ENCODE assay signal across 8 cellular contexts in the genomic region with DNA sequence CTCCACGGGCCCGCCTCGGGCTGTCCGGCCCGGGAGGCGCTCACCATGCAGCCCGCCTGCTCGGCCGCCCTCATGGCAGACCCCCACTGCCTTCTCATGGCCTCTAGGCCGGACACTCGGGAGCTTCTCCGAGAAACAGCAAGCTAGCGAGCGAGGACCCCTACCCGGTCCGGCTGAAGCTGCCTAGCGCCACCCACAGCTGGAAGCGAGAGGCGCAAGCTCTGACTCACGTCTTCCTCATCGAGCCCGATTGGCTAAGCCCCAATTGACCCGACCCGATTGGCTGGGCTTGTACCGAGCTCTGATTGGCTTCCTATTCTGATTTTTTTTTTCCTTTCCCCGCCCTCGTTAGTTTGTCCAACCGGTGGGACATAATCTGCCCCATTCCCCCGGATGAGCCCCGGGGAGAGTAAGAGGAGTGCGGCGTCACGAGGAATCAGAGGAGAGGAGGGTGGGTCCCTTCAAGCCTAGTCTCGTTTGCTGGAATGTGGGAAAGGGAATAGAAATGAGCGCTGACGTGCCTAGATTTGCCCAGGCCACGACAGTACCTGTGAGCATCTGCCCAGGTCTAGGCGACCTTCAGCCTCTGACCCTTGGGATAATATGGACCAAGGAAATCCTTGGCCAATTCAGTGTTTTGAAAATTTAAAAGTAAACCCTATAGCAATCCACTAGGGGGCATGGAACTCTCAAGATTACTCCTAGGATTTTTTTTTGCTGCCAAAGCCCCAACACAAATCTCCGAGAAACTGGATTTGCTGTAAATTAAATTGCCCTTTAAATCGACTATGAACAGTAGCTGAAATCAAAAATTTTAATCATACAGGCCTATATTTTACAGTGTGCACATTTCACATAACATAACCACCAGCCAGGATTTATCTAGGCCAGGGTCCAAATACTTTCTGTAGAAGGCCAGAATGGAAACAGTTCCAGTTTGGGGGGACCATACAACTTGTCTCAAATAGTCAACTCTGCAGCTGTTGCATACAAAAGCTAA. TPM values are rescaled to one million over a fixed set of nuclear protein-coding genes. Genes with fewer than 3 reads are reported as not detected.
DNase-seq lines count a peak whose midpoint lies in the region; ATAC-seq and TF ChIP-seq lines count a peak whose summit lies in the region.

A gene with protein sequence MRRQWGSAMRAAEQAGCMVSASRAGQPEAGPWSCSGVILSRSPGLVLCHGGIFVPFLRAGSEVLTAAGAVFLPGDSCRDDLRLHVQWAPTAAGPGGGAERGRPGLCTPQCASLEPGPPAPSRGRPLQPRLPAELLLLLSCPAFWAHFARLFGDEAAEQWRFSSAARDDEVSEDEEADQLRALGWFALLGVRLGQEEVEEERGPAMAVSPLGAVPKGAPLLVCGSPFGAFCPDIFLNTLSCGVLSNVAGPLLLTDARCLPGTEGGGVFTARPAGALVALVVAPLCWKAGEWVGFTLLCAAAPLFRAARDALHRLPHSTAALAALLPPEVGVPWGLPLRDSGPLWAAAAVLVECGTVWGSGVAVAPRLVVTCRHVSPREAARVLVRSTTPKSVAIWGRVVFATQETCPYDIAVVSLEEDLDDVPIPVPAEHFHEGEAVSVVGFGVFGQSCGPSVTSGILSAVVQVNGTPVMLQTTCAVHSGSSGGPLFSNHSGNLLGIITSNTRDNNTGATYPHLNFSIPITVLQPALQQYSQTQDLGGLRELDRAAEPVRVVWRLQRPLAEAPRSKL (minus strand): TSS at position 212 of the 1,000 bp plus-strand sequence. CDS start 114 bp downstream, at position 98.

- H3K27me3 Mint-ChIP-seq in T-helper 17 cell = no peaks in the 10 kb centered on the region

- peak within 1 kb of the TSS; percentile 90 for H3K27ac Mint-ChIP-seq in T-helper 17 cell

- intact Hi-C loops in left ventricle myocardium superior (cut with micrococcal nuclease) (no loop called here), prostate gland (cut with DNase I) (loop anchor here (2.0 kb wide), 1 partner anchor 24 kb away; a partner anchor contains a TSS)

- H3K36me3 ChIP-seq in prostate gland (no peaks in the 10 kb centered on the region), urinary bladder (ENCODE audit: insufficient read depth) (no peaks in the 10 kb centered on the region)

- H3K4me1 Mint-ChIP-seq in T-helper 17 cell = peaks cover 28% of the 10 kb centered on the region

- no peaks in the 10 kb centered on the region for H3K9me3 ChIP-seq in T-helper 17 cell (ENCODE audit: control insufficient read depth, low read length, poor library complexity, severe bottlenecking)
- H3K9me3 ChIP-seq in prostate gland = no peaks in the 10 kb centered on the region

- under 1% methylated on average over 32 of the region's 40 CpGs for WGBS in prostate gland
- WGBS in urinary bladder = 1% methylated on average over 40 of the region's 40 CpGs

- DNase-seq in NCI-H1694 treated with DMSO at 0.1 percent for 48 hours (lab: John Stamatoyannopoulos, UW) = peak; percentile 96
- peak; percentile 82 to 87 (median 85) for DNase-seq in T-helper 17 cell
- peak; percentile 55 to 98 (median 93) for DNase-seq in amygdala (lab: John Stamatoyannopoulos, UW)
- DNase-seq in left ventricle myocardium superior = peak; percentile 96
- DNase-seq in prostate gland (ENCODE audit: low spot score) = peak; percentile 99

- H3K4me1 ChIP-seq in prostate gland (replicated peaks) (peaks cover 8% of the 10 kb centered on the region), urinary bladder (ENCODE audit: insufficient read depth) (no peaks in the 10 kb centered on the region)

- H3K36me3 Mint-ChIP-seq in T-helper 17 cell (ENCODE audit: low read depth) = peaks cover 2% of the 10 kb centered on the region

- peak; percentile 91 for ATAC-seq in GM18498 (IDR thresholded peaks at IDR 0.05; ENCODE audit: unreplicated experiment)
- ATAC-seq in HG02938 (IDR thresholded peaks at IDR 0.05; ENCODE audit: unreplicated experiment) = peak; percentile 88
- ATAC-seq in T-helper 17 cell = peak; percentile 86
- ATAC-seq in left ventricle myocardium superior = peak; percentile 94

- no peaks in the 10 kb centered on the region for H3K27me3 ChIP-seq in prostate gland (replicated peaks; ENCODE audit: insufficient read depth)

- peak; percentile 93 for TF ChIP-seq POLR2A in prostate gland (IDR thresholded peaks at IDR 0.05)

- peak within 1 kb of the TSS; percentile 51 to 69 for H3K4me3 ChIP-seq in prostate gland
- peak within 1 kb of the TSS; percentile 61 for H3K4me3 ChIP-seq in urinary bladder (ENCODE audit: low read depth, low read length)

- TF ChIP-seq CTCF in prostate gland (IDR thresholded peaks at IDR 0.05) = peak; percentile 53 to 95 (median 77)

- peak within 1 kb of the TSS; percentile 91 for H3K4me3 Mint-ChIP-seq in T-helper 17 cell

- H3K27ac ChIP-seq in prostate gland = peak within 1 kb of the TSS; percentile 83 to 89
- peak within 1 kb of the TSS; percentile 81 for H3K27ac ChIP-seq in urinary bladder (ENCODE audit: low read depth)

RNA-seq across cellular contexts. Expression of the gene that starts here (rescaled TPM):
- 10 to 100 TPM; 14.2 to 14.9 TPM for total RNA-seq in T-helper 17 cell
- 6.6 TPM for total RNA-seq in left ventricle myocardium superior
- total RNA-seq in prostate gland = 10 to 100 TPM; 18.2 to 32.4 TPM
- total RNA-seq in urinary bladder = 7.2 TPM
- polyA plus RNA-seq in urinary bladder = 11.7 TPM

Comparison
In these comparisons a context has a peak if more than half of its experiments do, and no peak if none do; other contexts are left out.
1. Peak in every context shown above with its lines: DNase-seq, ATAC-seq, H3K4me3 ChIP-seq and H3K27ac ChIP-seq.